In the genomic region with DNA sequence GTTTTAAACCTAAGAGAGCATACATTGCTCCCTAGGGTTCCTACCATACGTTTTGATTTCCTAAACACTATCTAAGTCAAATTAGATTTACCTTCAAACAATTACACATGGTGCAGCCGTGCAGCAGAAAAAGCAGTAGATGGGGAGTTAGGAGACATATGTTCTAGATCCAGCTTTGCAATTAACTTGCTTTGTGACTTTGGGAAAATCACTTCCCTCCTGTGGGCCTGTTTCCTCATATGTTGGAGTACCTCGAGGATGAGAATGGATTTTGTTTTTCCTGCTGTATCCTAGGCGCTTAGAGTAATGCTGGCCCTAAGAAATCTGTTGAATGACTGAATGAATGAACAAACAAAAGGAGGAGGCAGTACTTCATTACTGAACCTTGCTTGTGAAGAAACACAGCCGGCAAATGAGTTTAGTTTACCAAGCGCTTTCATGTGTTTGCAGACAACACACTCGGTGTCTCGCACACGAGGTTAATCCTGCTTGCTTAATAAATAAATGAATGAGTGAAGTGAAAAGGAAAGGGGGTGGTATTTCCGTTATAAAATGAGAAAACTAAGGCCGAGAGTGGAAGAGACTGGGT, we compare ENCODE assay signal across 8 cellular contexts. TPM values are rescaled to one million over a fixed set of nuclear protein-coding genes. Genes with fewer than 3 reads are reported as not detected.
DNase-seq lines count a peak whose midpoint lies in the region; ATAC-seq, FAIRE-seq and TF ChIP-seq lines count a peak whose summit lies in the region.

No MANE protein-coding gene starts in this region.

- no peaks in the 10 kb centered on the region for H3K27me3 ChIP-seq in IMR-90 (ENCODE audit: control insufficient read depth, insufficient read depth, low read length)
- no peaks in the 10 kb centered on the region for H3K27me3 ChIP-seq in lower lobe of right lung (ENCODE audit: low read depth)
- H3K27me3 ChIP-seq in vagina: no peaks in the 10 kb centered on the region

- POLR2A ChIA-PET in activated CD4-positive, alpha-beta T cell treated with anti-CD3 and anti-CD28 coated beads for 36 hours (lab: Charles Lee): interaction anchor here (0.8 to 1.5 kb wide), 2 partner anchors 11 to 136 kb away, joined by 4 to 9 read pairs; a partner anchor contains a TSS
- POLR2A ChIA-PET in IMR-90 (lab: Charles Lee; ENCODE audit: unreplicated experiment): no interaction called here

- H3K4me2 ChIP-seq in IMR-90 (ENCODE audit: low read depth, low read length): peak overlapping the region; percentile 87

- peaks cover 81% of the 10 kb centered on the region for H3K36me3 Mint-ChIP-seq in activated CD4-positive, alpha-beta T cell treated with anti-CD3 and anti-CD28 coated beads for 36 hours (ENCODE audit: low read depth)

- H3K9me1 ChIP-seq in IMR-90 (ENCODE audit: insufficient read depth, low read length): no peaks in the 10 kb centered on the region

- peaks cover 12% of the 10 kb centered on the region for H3K36me3 ChIP-seq in IMR-90 (ENCODE audit: control insufficient read depth, insufficient read depth, low read length)
- H3K36me3 ChIP-seq in lower lobe of right lung: peaks cover 24% of the 10 kb centered on the region
- H3K36me3 ChIP-seq in vagina: peaks cover 0 to 29% of the 10 kb centered on the region in 2 donors

- in situ Hi-C loops in IMR-90 (cut with MboI; ENCODE audit: low sequenced_read_pairs) (no loop called here), astrocyte of the cerebellum (cut with HindIII; ENCODE audit: low sequenced_read_pairs) (no loop called here)

- peak overlapping the region; percentile 83 for H3K27ac ChIP-seq in IMR-90 (ENCODE audit: insufficient read depth, low read length)
- H3K27ac ChIP-seq in lower lobe of right lung: peak overlapping the region; percentile 91
- H3K27ac ChIP-seq in vagina: peak overlapping the region; percentile 86

- H3K9ac ChIP-seq in IMR-90 (ENCODE audit: low read depth, low read length): peak overlapping the region; percentile 98

- H3K4ac ChIP-seq in IMR-90 (ENCODE audit: low read depth, low read length): peak overlapping the region; percentile 90; the same call in 1 of the 2 replicates

- no peak overlapping the region for H3K18ac ChIP-seq in IMR-90 (ENCODE audit: low read depth, low read length)

- H2BK20ac ChIP-seq in IMR-90 (ENCODE audit: low read depth, low read length): no peak overlapping the region

- no peak overlapping the region for H2BK5ac ChIP-seq in IMR-90 (ENCODE audit: low read depth, low read length, poor library complexity, severe bottlenecking)

- 0 out of 2 replicates have a peak, but pooled peaks cover 1% of the 10 kb centered on the region for H4K20me1 ChIP-seq in IMR-90 (ENCODE audit: insufficient read depth, low read length)

- H2BK15ac ChIP-seq in IMR-90 (ENCODE audit: low read depth, low read length): 0 out of 3 replicates have a peak overlapping the region, but pooled peaks have one; percentile 74

- DNase-seq in activated CD4-positive, alpha-beta T cell treated with anti-CD3 and anti-CD28 coated beads for 36 hours: no peak
- no peak for DNase-seq in activated CD4-positive, alpha-beta T cell treated with anti-CD3 and anti-CD28 coated beads, Interleukin-2, amount 50 U/mL, for 1 hour
- DNase-seq in IMR-90 (no peak), astrocyte of the cerebellum (ENCODE audit: low read depth) (no peak), lower lobe of right lung (no peak), vagina (ENCODE audit: extremely low spot score in 2 of 2) (no peak), urothelium cell line (ENCODE audit: low spot score) (no peak)

- peaks cover 23 to 49% of the 10 kb centered on the region in 2 experiments for H3K79me1 ChIP-seq in IMR-90 (ENCODE audit: low read depth in 1 of 2, low read length in 2 of 2)

- peak overlapping the region; percentile 93 for H4K91ac ChIP-seq in IMR-90 (ENCODE audit: insufficient read depth, low read depth, low read length)

- no peak for TF ChIP-seq RAD21 in IMR-90 (IDR thresholded peaks at IDR 0.05; ENCODE audit: low read length)

- FAIRE-seq in urothelium cell line (lab: Jason Lieb, UNC): no peak

- peak overlapping the region; percentile 94 for H3K4me3 Mint-ChIP-seq in activated CD4-positive, alpha-beta T cell treated with anti-CD3 and anti-CD28 coated beads for 36 hours

- WGBS in IMR-90 (ENCODE audit: extremely low coverage in 2 of 2, insufficient read length in 1 of 2), 2 experiments: 3% methylated on average over 6 of the region's 11 CpGs; no CpG with 5 or more reads in 1 of the 2 experiments

- intact Hi-C loops in activated CD4-positive, alpha-beta T cell treated with anti-CD3 and anti-CD28 coated beads for 36 hours (cut with DNase I, micrococcal nuclease): loop anchor here (1.0 to 10.0 kb wide), 8 partner anchors 135 to 1491 kb away; a partner anchor contains a TSS
- intact Hi-C loops in IMR-90 (cut with micrococcal nuclease): loop anchor here (5.0 kb wide), 1 partner anchor 134 kb away; a partner anchor contains a TSS
- intact Hi-C loops in lower lobe of right lung (cut with DNase I): no loop called here
- intact Hi-C loops in vagina (cut with DNase I): loop anchor here (10.0 kb wide), 1 partner anchor 137 kb away; a partner anchor contains a TSS

- TF ChIP-seq CTCF in IMR-90 (conservative IDR thresholded peaks at IDR 0.05; ENCODE audit: low read depth, low read length) (no peak), astrocyte of the cerebellum (IDR thresholded peaks at IDR 0.05; ENCODE audit: low read depth, low read length, missing control alignments) (no peak), lower lobe of right lung (IDR thresholded peaks at IDR 0.05) (no peak), vagina (IDR thresholded peaks at IDR 0.05) (no peak)

- H3K9me3 Mint-ChIP-seq in activated CD4-positive, alpha-beta T cell treated with anti-CD3 and anti-CD28 coated beads for 36 hours (ENCODE audit: low read depth): peaks cover 17% of the 10 kb centered on the region

- H4K8ac ChIP-seq in IMR-90 (ENCODE audit: low read depth in 2 of 2, low read length in 2 of 2): peak overlapping the region; percentile 88 to 96

- H3K4me1 ChIP-seq in IMR-90 (ENCODE audit: control insufficient read depth, insufficient read depth, low read length) (peaks cover 2% of the 10 kb centered on the region), lower lobe of right lung (peaks cover 44% of the 10 kb centered on the region), vagina (peaks cover 45% of the 10 kb centered on the region)

- H4K5ac ChIP-seq in IMR-90 (ENCODE audit: low read depth, low read length): peak overlapping the region; percentile 90; the same call in 1 of the 2 replicates

- TF ChIP-seq POLR2A in IMR-90 (IDR thresholded peaks at IDR 0.05; ENCODE audit: low read depth, low read length) (no peak), vagina (IDR thresholded peaks at IDR 0.05) (no peak)

- H3K4me3 ChIP-seq in IMR-90 (ENCODE audit: insufficient read depth, low read depth, low read length): peak overlapping the region; percentile 78
- H3K4me3 ChIP-seq in astrocyte of the cerebellum (ENCODE audit: low read depth, low read length): peak overlapping the region; percentile 70
- peak overlapping the region; percentile 78 for H3K4me3 ChIP-seq in lower lobe of right lung
- H3K4me3 ChIP-seq in vagina: peak overlapping the region; percentile 78 to 88

- peak overlapping the region; percentile 99 for H3K14ac ChIP-seq in IMR-90 (replicated peaks; ENCODE audit: low read depth, low read length)

- dilution Hi-C loops in IMR-90 (cut with HindIII; ENCODE audit: low sequenced_read_pairs, unreplicated experiment): no loop called here

- no peak overlapping the region for H2AK5ac ChIP-seq in IMR-90 (ENCODE audit: low read depth, low read length)

- H3K4me1 Mint-ChIP-seq in activated CD4-positive, alpha-beta T cell treated with anti-CD3 and anti-CD28 coated beads for 36 hours: peaks cover 66% of the 10 kb centered on the region

- CTCF ChIA-PET in activated CD4-positive, alpha-beta T cell treated with anti-CD3 and anti-CD28 coated beads for 36 hours (lab: Charles Lee): interaction anchor here (0.8 to 0.9 kb wide), 3 partner anchors 9 to 135 kb away, joined by 5 to 8 read pairs (median 5); a partner anchor contains a TSS
- CTCF ChIA-PET in IMR-90 (lab: Yijun Ruan, JAX): interaction anchor here (0.6 kb wide), 1 partner anchor 9 kb away, joined by 3 read pairs; no protein-coding TSS in a partner anchor

- H3K23ac ChIP-seq in IMR-90 (ENCODE audit: low read depth, low read length): peak overlapping the region; percentile 99; the same call in 1 of the 2 replicates

- H3K56ac ChIP-seq in IMR-90 (ENCODE audit: extremely low read depth, insufficient read depth, low read length): peak overlapping the region; percentile 96

- H2BK120ac ChIP-seq in IMR-90 (ENCODE audit: low read depth, low read length): peak overlapping the region; percentile 77; the same call in 1 of the 2 replicates

- peak overlapping the region; percentile 100 for H3K27ac Mint-ChIP-seq in activated CD4-positive, alpha-beta T cell treated with anti-CD3 and anti-CD28 coated beads for 36 hours

- no peaks in the 10 kb centered on the region for H3K27me3 Mint-ChIP-seq in activated CD4-positive, alpha-beta T cell treated with anti-CD3 and anti-CD28 coated beads for 36 hours

- H2AK9ac ChIP-seq in IMR-90 (replicated peaks; ENCODE audit: low read depth, low read length, poor library complexity): peak overlapping the region; percentile 53

- TSS peak; percentile 62 for BruUV-seq in IMR-90 (replicated peaks; lab: Mats Ljungman, UMichigan)

- ATAC-seq in activated CD4-positive, alpha-beta T cell treated with anti-CD3 and anti-CD28 coated beads for 36 hours: no peak
- ATAC-seq in IMR-90 (ENCODE audit: low read depth): no peak; the same call in 1 of the 2 replicates
- ATAC-seq in lower lobe of right lung: peak in 1 of 2 donors; percentile 2
- no peak for ATAC-seq in HG02610 (IDR thresholded peaks at IDR 0.05; ENCODE audit: unreplicated experiment)

- H3K9me3 ChIP-seq in IMR-90 (ENCODE audit: control insufficient read depth, insufficient read depth, low read length): no peaks in the 10 kb centered on the region; the same call in 1 of the 2 replicates
- peaks cover 11% of the 10 kb centered on the region for H3K9me3 ChIP-seq in lower lobe of right lung
- H3K9me3 ChIP-seq in vagina: no peaks in the 10 kb centered on the region

- H2AFZ ChIP-seq in IMR-90 (replicated peaks; ENCODE audit: low read length, poor library complexity): peak overlapping the region; percentile 93

RNA-seq across cellular contexts. Expression of a gene that starts 0.6 kb away (rescaled TPM):
- 10 to 100 TPM; 15.5 to 17.0 TPM for total RNA-seq in activated CD4-positive, alpha-beta T cell treated with anti-CD3 and anti-CD28 coated beads for 36 hours
- 8.6 and 11.1 TPM in 2 replicates for total RNA-seq in IMR-90 (2012; rRNA removed)
- 6.4 and 7.5 TPM in 2 replicates for polyA plus RNA-seq in IMR-90 (2012; rRNA removed)
- polyA plus RNA-seq in IMR-90 (2012; cell fraction: cytosol; rRNA removed): 0.71 and 2.2 TPM in 2 replicates
- polyA plus RNA-seq in IMR-90 (2012; cell fraction: nucleus; rRNA removed; ENCODE audit: low replicate concordance): 0.13 and 2.2 TPM in 2 replicates
- 10.9 TPM for total RNA-seq in lower lobe of right lung
- 8.8 TPM for total RNA-seq in vagina

RNA-seq across cellular contexts. Expression of a gene that starts 0.8 kb away (rescaled TPM):
- total RNA-seq in activated CD4-positive, alpha-beta T cell treated with anti-CD3 and anti-CD28 coated beads for 36 hours: 10 to 100 TPM; 10.2 to 13.1 TPM
- total RNA-seq in IMR-90 (2012; rRNA removed): 19.9 and 21.4 TPM in 2 replicates
- polyA plus RNA-seq in IMR-90 (2012; rRNA removed): 3.7 and 5.9 TPM in 2 replicates
- 0.43 and 0.67 TPM in 2 replicates for polyA plus RNA-seq in IMR-90 (2012; cell fraction: cytosol; rRNA removed)
- polyA plus RNA-seq in IMR-90 (2012; cell fraction: nucleus; rRNA removed; ENCODE audit: low replicate concordance): 1.2 and 18.2 TPM in 2 replicates
- 20.7 TPM for total RNA-seq in lower lobe of right lung
- total RNA-seq in vagina: 12.5 TPM

RNA-seq across cellular contexts. Expression of a gene that starts 13.0 kb away (rescaled TPM):
- total RNA-seq in activated CD4-positive, alpha-beta T cell treated with anti-CD3 and anti-CD28 coated beads for 36 hours: under 1 TPM in 1 of 2 experiments, not detected in 1; 0.07 TPM
- total RNA-seq in IMR-90 (2012; rRNA removed) (under 0.01 TPM in 1 of 2 replicates, not detected in the other), lower lobe of right lung (not detected), vagina (not detected)
- polyA plus RNA-seq in IMR-90 (2012; rRNA removed): not detected in 2 replicates
- polyA plus RNA-seq in IMR-90 (2012; cell fraction: cytosol; rRNA removed): not detected in 2 replicates
- 0.02 and 0.09 TPM in 2 replicates for polyA plus RNA-seq in IMR-90 (2012; cell fraction: nucleus; rRNA removed; ENCODE audit: low replicate concordance)

RNA-seq across cellular contexts. Expression of a gene that starts 37.7 kb away (rescaled TPM):
- total RNA-seq in activated CD4-positive, alpha-beta T cell treated with anti-CD3 and anti-CD28 coated beads for 36 hours: not detected
- total RNA-seq in IMR-90 (2012; rRNA removed) (not detected in 2 replicates), lower lobe of right lung (0.38 TPM), vagina (not detected)
- not detected in 2 replicates for polyA plus RNA-seq in IMR-90 (2012; rRNA removed)
- polyA plus RNA-seq in IMR-90 (2012; cell fraction: cytosol; rRNA removed): not detected in 2 replicates
- not detected in 2 replicates for polyA plus RNA-seq in IMR-90 (2012; cell fraction: nucleus; rRNA removed; ENCODE audit: low replicate concordance)
